18 cellular contexts compared by ENCODE assay signal in the genomic region with DNA sequence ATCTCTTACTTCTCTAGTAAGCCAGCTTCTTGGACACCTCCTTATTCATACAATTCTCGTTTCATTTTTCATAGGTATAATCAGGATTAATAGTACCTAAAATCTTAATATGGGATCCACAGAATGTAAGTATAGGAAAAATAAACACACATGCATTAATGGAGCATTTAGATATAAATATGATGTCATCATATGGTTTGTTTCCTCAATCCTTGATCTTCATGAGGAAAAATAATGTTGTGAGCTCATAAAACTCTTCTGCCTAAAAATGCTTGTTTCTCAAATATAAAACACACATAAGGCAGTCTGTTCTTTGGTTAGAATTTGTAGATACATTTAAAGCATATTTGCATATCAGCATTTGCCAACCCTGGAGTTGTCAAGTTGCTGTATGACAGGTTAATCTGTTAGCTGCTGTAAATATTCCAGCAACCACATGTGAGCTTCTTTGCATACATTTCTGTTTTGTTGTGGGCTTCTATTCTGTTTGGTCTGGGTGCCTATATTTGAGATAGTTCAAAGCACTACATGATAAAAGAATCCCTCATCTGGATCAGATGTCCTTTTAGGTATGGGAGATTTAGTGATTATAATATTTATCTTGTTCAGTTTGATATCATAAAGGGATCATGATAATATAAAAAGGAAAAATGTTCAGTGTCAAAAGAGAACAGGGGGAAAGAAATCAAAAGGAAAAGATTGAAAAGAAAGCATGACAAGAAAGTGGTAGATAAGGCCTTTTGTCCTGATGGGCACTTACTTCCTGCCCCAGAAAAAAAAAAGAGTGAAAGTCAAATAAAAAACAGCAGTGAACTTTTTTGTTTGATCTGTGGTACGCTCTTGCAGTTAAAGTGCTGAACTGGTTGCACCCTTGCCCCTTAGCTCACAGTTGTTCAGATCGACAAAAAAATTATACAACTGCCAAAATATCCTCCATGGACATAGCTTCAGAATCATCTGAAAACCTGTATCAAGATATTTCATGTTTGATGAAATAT.
A peak's percentile ranks its signal among the peaks of the same experiment; 100 is the strongest.
DNase-seq lines count a peak whose midpoint lies in the region; ATAC-seq and TF ChIP-seq lines count a peak whose summit lies in the region.
"Had no signal": no experiment of that assay in that cellular context is flagged by ENCODE, and none has a peak within 500 bp of the region (broad histone marks: within the 10 kb centered on the region; RNA-seq: fewer than 3 reads in every experiment).

No MANE protein-coding gene starts in this region.

- intact Hi-C loops in activated CD4-positive, alpha-beta T cell treated with anti-CD3 and anti-CD28 coated beads for 36 hours (cut with DNase I, micrococcal nuclease) = no loop called here

- no peaks in the 10 kb centered on the region for H3K27me3 Mint-ChIP-seq in endodermal cell (ENCODE audit: insufficient read depth)
- H3K27me3 Mint-ChIP-seq in neural crest cell (ENCODE audit: low read depth) = no peaks in the 10 kb centered on the region
- no peaks in the 10 kb centered on the region for H3K27me3 Mint-ChIP-seq in activated CD4-positive, alpha-beta T cell treated with anti-CD3 and anti-CD28 coated beads for 36 hours

- H3K27me3 ChIP-seq in endodermal cell (ENCODE audit: control insufficient read depth, insufficient read depth, low read length, poor library complexity, severe bottlenecking) = no peaks in the 10 kb centered on the region
- H3K27me3 ChIP-seq: SJSA1 had no signal

- H3K27ac ChIP-seq in endodermal cell (ENCODE audit: low read depth, low read length) = no peak overlapping the region
- H3K27ac ChIP-seq: HL-60, PC-9, SJSA1 had no signal

- H3K4me3 Mint-ChIP-seq in endodermal cell (no peak overlapping the region), neural crest cell (no peak overlapping the region)
- H3K4me3 Mint-ChIP-seq in activated CD4-positive, alpha-beta T cell treated with anti-CD3 and anti-CD28 coated beads for 36 hours = no peak overlapping the region

- DNase-seq in DMS53 (lab: John Stamatoyannopoulos, UW) = peak; percentile 71
- DNase-seq in LNCaP clone FGC (ENCODE audit: low read depth) = peak; percentile 81
- DNase-seq in endodermal cell = no peak
- no peak for DNase-seq in neural crest cell (ENCODE audit: low read depth, low spot score)
- no peak for DNase-seq in NCI-H187 treated with DMSO at 0.1 percent for 48 hours (lab: John Stamatoyannopoulos, UW)
- DNase-seq in activated CD4-positive, alpha-beta T cell treated with anti-CD3 and anti-CD28 coated beads for 36 hours = no peak
- DNase-seq: ACHN, AML-193, H7, MV-4-11, NCI-H1417 treated with DMSO at 0.1 percent for 48 hours, PC-9, SW 1271 had no signal

- no peak for TF ChIP-seq CTCF in LNCaP clone FGC (IDR thresholded peaks at IDR 0.05; ENCODE audit: control insufficient read depth, extremely low read depth, insufficient read depth)
- no peak for TF ChIP-seq CTCF in endodermal cell (conservative IDR thresholded peaks at IDR 0.05)
- no peak for TF ChIP-seq CTCF in neural crest cell (conservative IDR thresholded peaks at IDR 0.05)

- peaks cover 10% of the 10 kb centered on the region for H3K4me1 Mint-ChIP-seq in endodermal cell
- peaks cover 14% of the 10 kb centered on the region for H3K4me1 Mint-ChIP-seq in neural crest cell
- no peaks in the 10 kb centered on the region for H3K4me1 Mint-ChIP-seq in activated CD4-positive, alpha-beta T cell treated with anti-CD3 and anti-CD28 coated beads for 36 hours

- WGBS in endodermal cell (ENCODE audit: insufficient coverage in 1 of 2, insufficient read length in 1 of 2), 2 experiments = 83 to 100% methylated on average over 1 to 2 of the region's 3 CpGs

- H3K36me3 Mint-ChIP-seq in endodermal cell (ENCODE audit: low read depth) = peaks cover 26% of the 10 kb centered on the region
- H3K36me3 Mint-ChIP-seq in neural crest cell (ENCODE audit: low read depth) = peaks cover 9% of the 10 kb centered on the region
- no peaks in the 10 kb centered on the region for H3K36me3 Mint-ChIP-seq in activated CD4-positive, alpha-beta T cell treated with anti-CD3 and anti-CD28 coated beads for 36 hours (ENCODE audit: low read depth)

- H3K36me3 ChIP-seq in endodermal cell (ENCODE audit: control insufficient read depth, insufficient read depth, low read length) = peaks cover 41% of the 10 kb centered on the region
- H3K36me3 ChIP-seq: SJSA1 had no signal

- no peak overlapping the region for H3K9ac ChIP-seq in endodermal cell (ENCODE audit: extremely low read depth, low read length, poor library complexity, severe bottlenecking)

- peak overlapping the region; percentile 9 for H3K27ac Mint-ChIP-seq in endodermal cell
- H3K27ac Mint-ChIP-seq in neural crest cell (ENCODE audit: unreplicated experiment) = peak overlapping the region; percentile 86
- H3K27ac Mint-ChIP-seq in activated CD4-positive, alpha-beta T cell treated with anti-CD3 and anti-CD28 coated beads for 36 hours = no peak overlapping the region

- CTCF ChIA-PET in activated CD4-positive, alpha-beta T cell treated with anti-CD3 and anti-CD28 coated beads for 36 hours (lab: Charles Lee) = no interaction called here

- H3K4me3 ChIP-seq in LNCaP clone FGC (ENCODE audit: low read depth, low read length) = no peak overlapping the region
- no peak overlapping the region for H3K4me3 ChIP-seq in endodermal cell (ENCODE audit: low read length)
- H3K4me3 ChIP-seq: K562, PC-9, SJSA1 had no signal

- no peak for ATAC-seq in HG03039 (IDR thresholded peaks at IDR 0.05; ENCODE audit: unreplicated experiment)
- no peak for ATAC-seq in activated CD4-positive, alpha-beta T cell treated with anti-CD3 and anti-CD28 coated beads for 36 hours
- ATAC-seq in GM18511 (IDR thresholded peaks at IDR 0.05; ENCODE audit: unreplicated experiment) = no peak
- ATAC-seq: K562 had no signal

- POLR2A ChIA-PET in activated CD4-positive, alpha-beta T cell treated with anti-CD3 and anti-CD28 coated beads for 36 hours (lab: Charles Lee) = no interaction called here

- H3K4me1 ChIP-seq in endodermal cell (ENCODE audit: control insufficient read depth, insufficient read depth, low read length) = no peaks in the 10 kb centered on the region
- H3K4me1 ChIP-seq: SJSA1 had no signal

- H3K9me3 Mint-ChIP-seq in endodermal cell = no peaks in the 10 kb centered on the region
- peaks cover 4% of the 10 kb centered on the region for H3K9me3 Mint-ChIP-seq in neural crest cell
- H3K9me3 Mint-ChIP-seq in activated CD4-positive, alpha-beta T cell treated with anti-CD3 and anti-CD28 coated beads for 36 hours (ENCODE audit: low read depth) = peaks cover 3% of the 10 kb centered on the region

- no peaks in the 10 kb centered on the region for H3K9me3 ChIP-seq in endodermal cell (ENCODE audit: control insufficient read depth, low read length)
- H3K9me3 ChIP-seq: SJSA1 had no signal

Comparison
In these comparisons a context has a peak if more than half of its experiments do, and no peak if none do; other contexts are left out.
1. DNase-seq: peak in DMS53 (single experiment) and LNCaP clone FGC (single experiment); none in endodermal cell (single experiment), neural crest cell (single experiment), NCI-H187 treated with DMSO at 0.1 percent for 48 hours (single experiment) and activated CD4-positive, alpha-beta T cell treated with anti-CD3 and anti-CD28 coated beads for 36 hours (single experiment).